Comparison of ENCODE assay signal across 15 cellular contexts in the genomic region with DNA sequence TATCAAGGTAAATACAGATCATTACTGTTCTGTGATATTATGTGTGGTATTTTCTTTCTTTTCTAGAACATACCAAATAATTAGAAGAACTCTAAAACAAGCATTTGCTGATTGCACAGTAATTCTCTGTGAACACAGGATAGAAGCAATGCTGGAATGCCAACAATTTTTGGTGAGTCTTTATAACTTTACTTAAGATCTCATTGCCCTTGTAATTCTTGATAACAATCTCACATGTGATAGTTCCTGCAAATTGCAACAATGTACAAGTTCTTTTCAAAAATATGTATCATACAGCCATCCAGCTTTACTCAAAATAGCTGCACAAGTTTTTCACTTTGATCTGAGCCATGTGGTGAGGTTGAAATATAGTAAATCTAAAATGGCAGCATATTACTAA.
"Had no signal": no experiment of that assay in that cellular context is flagged by ENCODE, and none has a peak within 500 bp of the region (broad histone marks: within the 10 kb centered on the region; RNA-seq: fewer than 3 reads in every experiment).

No MANE protein-coding gene starts in this region.

- H3K36me3 ChIP-seq: suprapubic skin, upper lobe of right lung had no signal

- H3K4me1 Mint-ChIP-seq: activated CD8-positive, alpha-beta memory T cell treated with anti-CD3 and anti-CD28 coated beads, Interleukin-2, amount 10 ng/mL, durations not matched to agents 7 days and 5 days; natural killer cell had no signal

- H3K4me3 Mint-ChIP-seq: activated CD8-positive, alpha-beta memory T cell treated with anti-CD3 and anti-CD28 coated beads, Interleukin-2, amount 10 ng/mL, durations not matched to agents 7 days and 5 days; activated naive CD8-positive, alpha-beta T cell; activated T-cell treated with anti-CD3 and anti-CD28 coated beads, Interleukin-2, amount 50 U/mL, for 4 hours; natural killer cell had no signal

- H3K27me3 Mint-ChIP-seq: activated CD8-positive, alpha-beta memory T cell treated with anti-CD3 and anti-CD28 coated beads, Interleukin-2, amount 10 ng/mL, durations not matched to agents 7 days and 5 days; activated naive CD8-positive, alpha-beta T cell had no signal

- H3K27ac Mint-ChIP-seq: activated CD8-positive, alpha-beta memory T cell treated with anti-CD3 and anti-CD28 coated beads, Interleukin-2, amount 10 ng/mL, durations not matched to agents 7 days and 5 days; activated naive CD8-positive, alpha-beta T cell; natural killer cell had no signal

- H3K9me3 ChIP-seq: suprapubic skin, upper lobe of right lung had no signal

- H3K27ac ChIP-seq: coronary artery, suprapubic skin, upper lobe of right lung had no signal

- H3K9me3 Mint-ChIP-seq: activated T-cell treated with anti-CD3 and anti-CD28 coated beads, Interleukin-2, amount 50 U/mL, for 4 hours; natural killer cell had no signal

- H3K4me3 ChIP-seq: coronary artery, suprapubic skin, upper lobe of right lung had no signal

- H3K4me1 ChIP-seq: suprapubic skin, upper lobe of right lung had no signal

- DNase-seq: activated CD8-positive, alpha-beta memory T cell treated with anti-CD3 and anti-CD28 coated beads, Interleukin-2, amount 10 ng/mL, durations not matched to agents 7 days and 5 days; activated effector memory CD4-positive, alpha-beta T cell treated with anti-CD3 and anti-CD28 coated beads, Interleukin-2, amount 50 U/mL, for 16 hours; activated T-cell treated with anti-CD3 and anti-CD28 coated beads, Interleukin-2, amount 50 U/mL, for 4 hours; aorta; effector CD4-positive, alpha-beta T cell; glutamatergic neuron; natural killer cell; nucleus accumbens; stimulated activated CD4-positive, alpha-beta T cell treated with anti-CD3 and anti-CD28 coated beads, Interleukin-4, amount 100 ng/mL, for 1 hour; stimulated activated CD8-positive, alpha-beta memory T cell treated with anti-CD3 and anti-CD28 coated beads, Interleukin-4, amount 100 ng/mL, for 48 hours; stimulated activated naive CD8-positive, alpha-beta T cell treated with anti-CD3 and anti-CD28 coated beads, Interleukin-15, Interleukin-2, amounts not matched to agents 100 U/mL and 50 U/mL, for 24 hours; upper lobe of right lung had no signal

- H3K36me3 Mint-ChIP-seq: activated CD8-positive, alpha-beta memory T cell treated with anti-CD3 and anti-CD28 coated beads, Interleukin-2, amount 10 ng/mL, durations not matched to agents 7 days and 5 days; activated naive CD8-positive, alpha-beta T cell; natural killer cell had no signal

- H3K27me3 ChIP-seq: suprapubic skin, upper lobe of right lung had no signal
